In the genomic region with DNA sequence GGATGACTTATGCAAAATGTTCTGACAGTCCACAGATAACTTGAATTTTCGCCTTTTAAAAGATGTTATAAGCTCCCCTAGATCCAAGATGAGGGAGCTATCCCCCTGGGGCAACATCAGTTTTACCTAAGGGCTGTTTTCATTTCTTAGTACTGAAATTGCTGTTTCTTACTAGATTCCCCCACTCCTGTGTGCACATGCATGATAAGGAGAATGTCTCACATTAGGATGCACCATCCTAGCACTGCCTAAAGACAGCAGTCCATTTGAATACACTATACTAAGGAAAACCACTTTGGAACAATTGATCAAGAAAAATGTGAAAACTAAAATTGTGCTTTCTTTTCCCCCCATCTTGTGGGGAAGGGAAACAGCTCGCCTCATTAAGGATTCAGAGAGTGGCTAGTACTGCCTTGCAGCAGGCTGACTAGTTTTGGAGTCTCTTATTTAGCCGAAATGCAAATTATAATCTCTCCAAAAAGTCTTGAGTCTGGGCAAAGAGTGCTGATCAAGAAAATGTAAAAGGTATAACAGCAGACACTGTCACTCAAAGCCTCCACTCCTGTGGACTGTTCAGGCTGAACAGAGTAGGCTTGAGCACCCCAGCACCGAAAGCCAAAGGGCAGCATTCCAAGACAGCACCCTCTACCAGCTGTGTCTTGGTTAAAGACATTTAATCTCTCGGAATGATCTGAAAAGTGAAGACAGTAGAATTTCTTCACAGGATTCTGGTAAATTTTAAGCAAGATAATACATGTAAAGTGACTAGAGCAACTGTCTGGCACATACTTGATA, we compare ENCODE assay signal across 30 cellular contexts.
"Had no signal": no experiment of that assay in that cellular context is flagged by ENCODE, and none has a peak within 500 bp of the region (broad histone marks: within the 10 kb centered on the region; RNA-seq: fewer than 3 reads in every experiment).

No MANE protein-coding gene starts in this region.

- H3K79me2 ChIP-seq: hepatocyte had no signal

- DNase-seq: activated CD4-positive, alpha-beta T cell treated with anti-CD3 and anti-CD28 coated beads for 1 hour; activated CD8-positive, alpha-beta memory T cell treated with anti-CD3 and anti-CD28 coated beads, Interleukin-2, amount 10 ng/mL, durations not matched to agents 7 days and 5 days; activated CD8-positive, alpha-beta T cell treated with anti-CD3 and anti-CD28 coated beads, Interleukin-2, amount 10 ng/mL, durations not matched to agents 7 days and 5 days; activated effector memory CD4-positive, alpha-beta T cell treated with Interleukin-2 at 50 U/mL for 16 hours; activated naive CD4-positive, alpha-beta T cell treated with anti-CD3 and anti-CD28 coated beads for 36 hours; activated naive CD8-positive, alpha-beta T cell treated with anti-CD3 and anti-CD28 coated beads for 36 hours; activated T-cell treated with anti-CD3 and anti-CD28 coated beads for 4 hours; adrenal gland; aorta; body of pancreas; effector memory CD4-positive, alpha-beta T cell; immature natural killer cell; kidney; left colon; mammary epithelial cell; naive thymus-derived CD4-positive, alpha-beta T cell; nucleus accumbens; pancreas; retina; small intestine; stimulated activated CD4-positive, alpha-beta T cell treated with anti-CD3 and anti-CD28 coated beads, Interleukin-1b, Interleukin-23, amount 100 ng/mL, for 48 hours; stimulated activated naive CD4-positive, alpha-beta T cell treated with Interleukin-2 at 50 U/mL for 16 hours; T-helper 2 cell had no signal

- H3K27ac Mint-ChIP-seq: activated CD8-positive, alpha-beta memory T cell treated with anti-CD3 and anti-CD28 coated beads, Interleukin-2, amount 10 ng/mL, durations not matched to agents 7 days and 5 days; activated CD8-positive, alpha-beta T cell treated with anti-CD3 and anti-CD28 coated beads, Interleukin-2, amount 10 ng/mL, durations not matched to agents 7 days and 5 days; activated naive CD4-positive, alpha-beta T cell treated with anti-CD3 and anti-CD28 coated beads for 36 hours; activated naive CD8-positive, alpha-beta T cell treated with anti-CD3 and anti-CD28 coated beads for 36 hours; immature natural killer cell; mesothelial cell of epicardium; naive thymus-derived CD4-positive, alpha-beta T cell had no signal

- H3K4me2 ChIP-seq: hepatocyte had no signal

- H3K9me3 Mint-ChIP-seq: activated naive CD4-positive, alpha-beta T cell treated with anti-CD3 and anti-CD28 coated beads for 36 hours; activated naive CD8-positive, alpha-beta T cell treated with anti-CD3 and anti-CD28 coated beads for 36 hours; mesothelial cell of epicardium; naive thymus-derived CD4-positive, alpha-beta T cell had no signal

- H3K4me3 Mint-ChIP-seq: activated CD8-positive, alpha-beta memory T cell treated with anti-CD3 and anti-CD28 coated beads, Interleukin-2, amount 10 ng/mL, durations not matched to agents 7 days and 5 days; activated CD8-positive, alpha-beta T cell treated with anti-CD3 and anti-CD28 coated beads, Interleukin-2, amount 10 ng/mL, durations not matched to agents 7 days and 5 days; activated naive CD4-positive, alpha-beta T cell treated with anti-CD3 and anti-CD28 coated beads for 36 hours; activated naive CD8-positive, alpha-beta T cell treated with anti-CD3 and anti-CD28 coated beads for 36 hours; immature natural killer cell; mesothelial cell of epicardium; naive thymus-derived CD4-positive, alpha-beta T cell had no signal

- H3K4me1 ChIP-seq: adrenal gland, body of pancreas, gastroesophageal sphincter, pancreas, prostate gland, tibial nerve had no signal

- H3K4me1 Mint-ChIP-seq: activated CD8-positive, alpha-beta memory T cell treated with anti-CD3 and anti-CD28 coated beads, Interleukin-2, amount 10 ng/mL, durations not matched to agents 7 days and 5 days; activated naive CD8-positive, alpha-beta T cell treated with anti-CD3 and anti-CD28 coated beads for 36 hours; immature natural killer cell; naive thymus-derived CD4-positive, alpha-beta T cell had no signal

- H3K27me3 Mint-ChIP-seq: activated naive CD8-positive, alpha-beta T cell treated with anti-CD3 and anti-CD28 coated beads for 36 hours had no signal

- H3K27me3 ChIP-seq: adrenal gland, body of pancreas, dorsolateral prefrontal cortex, gastroesophageal sphincter, hepatocyte, tibial nerve had no signal

- H3K36me3 ChIP-seq: adrenal gland, gastroesophageal sphincter, pancreas, prostate gland, tibial nerve had no signal

- H3K27ac ChIP-seq: adrenal gland, body of pancreas, coronary artery, dorsolateral prefrontal cortex, gastroesophageal sphincter, hepatocyte, pancreas, prostate gland, tibial nerve had no signal

- H3K36me3 Mint-ChIP-seq: activated CD8-positive, alpha-beta memory T cell treated with anti-CD3 and anti-CD28 coated beads, Interleukin-2, amount 10 ng/mL, durations not matched to agents 7 days and 5 days; activated naive CD8-positive, alpha-beta T cell treated with anti-CD3 and anti-CD28 coated beads for 36 hours; immature natural killer cell; mesothelial cell of epicardium; naive thymus-derived CD4-positive, alpha-beta T cell had no signal

- H2AFZ ChIP-seq: hepatocyte had no signal

- H3K4me3 ChIP-seq: adrenal gland, body of pancreas, coronary artery, dorsolateral prefrontal cortex, gastroesophageal sphincter, hepatocyte, pancreas, prostate gland, tibial nerve had no signal

- H3K9me3 ChIP-seq: adrenal gland, body of pancreas, gastroesophageal sphincter, pancreas, prostate gland, tibial nerve had no signal
